In genomic region chr7:92830532-92831110, GRCh38 we compare ENCODE assay signal across 11 cellular contexts. TPM values are rescaled to one million over a fixed set of nuclear protein-coding genes. Genes with fewer than 3 reads are reported as not detected.
A peak's percentile ranks its signal among the peaks of the same experiment; 100 is the strongest.
DNase-seq lines count a peak whose midpoint lies in the region; ATAC-seq and TF ChIP-seq lines count a peak whose summit lies in the region.
"Had no signal": no experiment of that assay in that cellular context is flagged by ENCODE, and none has a peak within 500 bp of the region (broad histone marks: within the 10 kb centered on the region; RNA-seq: fewer than 3 reads in every experiment).

No MANE protein-coding gene starts in this region.

- no peaks in the 10 kb centered on the region for H3K9me2 ChIP-seq in OCI-LY1 (ENCODE audit: low read depth, low read length)

- no peaks in the 10 kb centered on the region for H3F3A ChIP-seq in OCI-LY1 (ENCODE audit: insufficient read depth, low read length)

- no peak overlapping the region for H3K9ac ChIP-seq in OCI-LY1 (ENCODE audit: low read length)
- peak overlapping the region; percentile 10 to 90 for H3K9ac ChIP-seq in duodenal mucosa (ENCODE audit: low read depth in 1 of 2, low read length in 2 of 2)

- H4K20me1 ChIP-seq in OCI-LY1 (ENCODE audit: insufficient read depth, low read length): no peaks in the 10 kb centered on the region

- no peak for DNase-seq in activated T-cell treated with anti-CD3 and anti-CD28 coated beads, Interleukin-2, amount 50 U/mL, for 4 hours
- no peak for DNase-seq in activated T-cell treated with anti-CD3 and anti-CD28 coated beads, Interleukin-2, amount 50 U/mL, for 1 hour
- DNase-seq in stimulated activated effector memory CD8-positive, alpha-beta T cell treated with anti-CD3 and anti-CD28 coated beads, Interleukin-12 subunit alpha, Interleukin-12 subunit beta, amount 100 ng/mL, for 72 hours (ENCODE audit: low spot score in 2 of 2): no peak
- no peak for DNase-seq in COLO668 (lab: John Stamatoyannopoulos, UW; ENCODE audit: unreplicated experiment)
- DNase-seq: activated gamma-delta T cell, DMS 273 treated with DMSO at 0.1 percent for 48 hours, kidney glomerular epithelial cell had no signal

- H3K36me3 ChIP-seq in OCI-LY1 (ENCODE audit: insufficient read depth, low read length) (peaks cover 62% of the 10 kb centered on the region), duodenal mucosa (ENCODE audit: control insufficient read depth in 1 of 2, insufficient read depth in 2 of 2, low read length in 2 of 2) (no peaks in the 10 kb centered on the region)

- peaks cover 70% of the 10 kb centered on the region for H3K79me2 ChIP-seq in OCI-LY1 (ENCODE audit: insufficient read depth, low read length)

- H3K9me3 Mint-ChIP-seq in activated T-cell treated with anti-CD3 and anti-CD28 coated beads, Interleukin-2, amount 50 U/mL, for 4 hours: no peaks in the 10 kb centered on the region
- H3K9me3 Mint-ChIP-seq in stimulated activated effector memory CD8-positive, alpha-beta T cell treated with anti-CD3 and anti-CD28 coated beads, Interleukin-12 subunit alpha, Interleukin-12 subunit beta, amount 100 ng/mL, for 72 hours: no peaks in the 10 kb centered on the region

- no peak for TF ChIP-seq CTCF in OCI-LY1 (IDR thresholded peaks at IDR 0.05; ENCODE audit: low read length)

- H3K4me1 ChIP-seq in OCI-LY1 (ENCODE audit: insufficient read depth, low read length, severe bottlenecking): peaks cover 36% of the 10 kb centered on the region
- H3K4me1 ChIP-seq in duodenal mucosa (ENCODE audit: control insufficient read depth in 1 of 2, insufficient read depth in 2 of 2, low read length in 2 of 2): peaks cover 23 to 35% of the 10 kb centered on the region in 2 donors

- H3K27ac ChIP-seq in OCI-LY1 (ENCODE audit: low read depth, low read length, poor library complexity, severe bottlenecking): no peak overlapping the region
- no peak overlapping the region for H3K27ac ChIP-seq in duodenal mucosa (ENCODE audit: low read depth, low read length)

- H2AFZ ChIP-seq in OCI-LY1 (ENCODE audit: low read length): no peak overlapping the region

- H3K36me3 Mint-ChIP-seq in activated T-cell treated with anti-CD3 and anti-CD28 coated beads, Interleukin-2, amount 50 U/mL, for 4 hours (ENCODE audit: insufficient read depth): peaks cover 60% of the 10 kb centered on the region
- H3K36me3 Mint-ChIP-seq in stimulated activated effector memory CD8-positive, alpha-beta T cell treated with anti-CD3 and anti-CD28 coated beads, Interleukin-12 subunit alpha, Interleukin-12 subunit beta, amount 100 ng/mL, for 72 hours: peaks cover 100% of the 10 kb centered on the region

- H3K4me3 Mint-ChIP-seq in activated T-cell treated with anti-CD3 and anti-CD28 coated beads, Interleukin-2, amount 50 U/mL, for 4 hours: peak overlapping the region; percentile 98
- H3K4me3 Mint-ChIP-seq in stimulated activated effector memory CD8-positive, alpha-beta T cell treated with anti-CD3 and anti-CD28 coated beads, Interleukin-12 subunit alpha, Interleukin-12 subunit beta, amount 100 ng/mL, for 72 hours: peak overlapping the region; percentile 84

- peak overlapping the region; percentile 99 for H3K27ac Mint-ChIP-seq in stimulated activated effector memory CD8-positive, alpha-beta T cell treated with anti-CD3 and anti-CD28 coated beads, Interleukin-12 subunit alpha, Interleukin-12 subunit beta, amount 100 ng/mL, for 72 hours

- no peaks in the 10 kb centered on the region for H3K27me3 ChIP-seq in OCI-LY1 (ENCODE audit: insufficient read depth, low read length)
- no peaks in the 10 kb centered on the region for H3K27me3 ChIP-seq in duodenal mucosa (ENCODE audit: control insufficient read depth in 1 of 2, insufficient read depth in 2 of 2, low read length in 2 of 2)

- no peaks in the 10 kb centered on the region for H3K9me3 ChIP-seq in OCI-LY1 (ENCODE audit: low read length)
- H3K9me3 ChIP-seq in duodenal mucosa (ENCODE audit: control insufficient read depth in 1 of 2, low read length in 2 of 2): no peaks in the 10 kb centered on the region

- peaks cover 53% of the 10 kb centered on the region for H3K4me1 Mint-ChIP-seq in activated T-cell treated with anti-CD3 and anti-CD28 coated beads, Interleukin-2, amount 50 U/mL, for 4 hours (ENCODE audit: low read depth)
- H3K4me1 Mint-ChIP-seq in stimulated activated effector memory CD8-positive, alpha-beta T cell treated with anti-CD3 and anti-CD28 coated beads, Interleukin-12 subunit alpha, Interleukin-12 subunit beta, amount 100 ng/mL, for 72 hours: peaks cover 69% of the 10 kb centered on the region

- H3K4me3 ChIP-seq in OCI-LY1 (ENCODE audit: low read depth, low read length, poor library complexity, severe bottlenecking) (peak overlapping the region; percentile 80), duodenal mucosa (ENCODE audit: low read depth in 1 of 2, low read length in 2 of 2) (peak overlapping the region; percentile 97 to 99)

- no peak for ATAC-seq in activated T-cell treated with anti-CD3 and anti-CD28 coated beads, Interleukin-2, amount 50 U/mL, for 4 hours
- ATAC-seq in stimulated activated effector memory CD8-positive, alpha-beta T cell treated with anti-CD3 and anti-CD28 coated beads, Interleukin-12 subunit alpha, Interleukin-12 subunit beta, amount 100 ng/mL, for 72 hours: no peak
- ATAC-seq in GM18520 (IDR thresholded peaks at IDR 0.05; ENCODE audit: unreplicated experiment) (no peak), GM19452 (IDR thresholded peaks at IDR 0.05; ENCODE audit: unreplicated experiment) (no peak)

- no peaks in the 10 kb centered on the region for H3K27me3 Mint-ChIP-seq in activated T-cell treated with anti-CD3 and anti-CD28 coated beads, Interleukin-2, amount 50 U/mL, for 4 hours (ENCODE audit: low read depth)

- peak overlapping the region; percentile 86 for H3K4me2 ChIP-seq in OCI-LY1 (ENCODE audit: low read length)

RNA-seq across cellular contexts. Expression of gene CDK6, which starts 5.8 kb away (rescaled TPM):
- 100 to 1,000 TPM; 310 to 350 (median 347) TPM for total RNA-seq in activated T-cell treated with anti-CD3 and anti-CD28 coated beads, Interleukin-2, amount 50 U/mL, for 4 hours
